ENCODE assay signal across 7 cellular contexts in genomic region chr1:202084791-202085681, GRCh38. TPM values are rescaled to one million over a fixed set of nuclear protein-coding genes. Genes with fewer than 3 reads are reported as not detected.
DNase-seq lines count a peak whose midpoint lies in the region; ATAC-seq, FAIRE-seq and TF ChIP-seq lines count a peak whose summit lies in the region.

No MANE protein-coding gene starts in this region.

- no peak for FAIRE-seq in kidney (lab: Jason Lieb, UNC)

- TF ChIP-seq POLR2A in Peyer's patch (IDR thresholded peaks at IDR 0.05) = no peak
- no peak for TF ChIP-seq POLR2A in testis (IDR thresholded peaks at IDR 0.05)

- TF ChIP-seq CTCF in Peyer's patch (IDR thresholded peaks at IDR 0.05) (no peak), kidney (IDR thresholded peaks at IDR 0.05; ENCODE audit: borderline replicate concordance, extremely low read depth, insufficient read depth) (no peak), testis (IDR thresholded peaks at IDR 0.05) (no peak), GM13977 (IDR thresholded peaks at IDR 0.05; ENCODE audit: extremely low read depth, insufficient read depth, missing control alignments) (no peak)

- DNase-seq in NCI-H1092 treated with DMSO at 0.1 percent for 48 hours (lab: John Stamatoyannopoulos, UW) = peak; percentile 83
- peak in 2 of 3 donors; percentile 84 to 85 for DNase-seq in Peyer's patch
- peak; percentile 83 for DNase-seq in kidney
- DNase-seq in testis = peak; percentile 28
- DNase-seq in KBM-7 = no peak
- DNase-seq in GM13977 (ENCODE audit: low spot score) = no peak

- H3K4me1 ChIP-seq in Peyer's patch = peaks cover 0 to 27% (median 7%) of the 10 kb centered on the region in 4 donors
- H3K4me1 ChIP-seq in kidney (ENCODE audit: control insufficient read depth in 1 of 2, insufficient read depth in 1 of 2, low read depth in 1 of 2, low read length in 2 of 2) = peaks cover 10 to 12% of the 10 kb centered on the region in 2 donors
- peaks cover 5% of the 10 kb centered on the region for H3K4me1 ChIP-seq in testis

- H3K9me3 ChIP-seq in Peyer's patch (no peaks in the 10 kb centered on the region), kidney (ENCODE audit: control insufficient read depth in 1 of 2, low read length in 2 of 2) (no peaks in the 10 kb centered on the region), testis (no peaks in the 10 kb centered on the region)

- H3K9ac ChIP-seq in kidney (ENCODE audit: low read length in 2 of 2) = no peak overlapping the region

- no peak overlapping the region for H3K4me3 ChIP-seq in Peyer's patch
- H3K4me3 ChIP-seq in kidney (ENCODE audit: low read length in 2 of 2) = no peak overlapping the region
- H3K4me3 ChIP-seq in testis = no peak overlapping the region

- WGBS in testis, 2 donors = 60 to 80% methylated on average over 14 to 16 of the region's 16 CpGs

- intact Hi-C loops in kidney (cut with DNase I) = no loop called here
- intact Hi-C loops in testis (cut with DNase I; ENCODE audit: low total_unique reads) = no loop called here

- ATAC-seq in GM21390 (IDR thresholded peaks at IDR 0.05; ENCODE audit: unreplicated experiment) = no peak

- H3K27me3 ChIP-seq in Peyer's patch (no peaks in the 10 kb centered on the region), testis (no peaks in the 10 kb centered on the region)

- H3K27ac ChIP-seq in Peyer's patch = peak overlapping the region in 3 of 4 donors; percentile 74 to 89 (median 88)
- H3K27ac ChIP-seq in kidney (ENCODE audit: low read depth in 2 of 2, low read length in 2 of 2) = no peak overlapping the region
- H3K27ac ChIP-seq in testis = no peak overlapping the region

- in situ Hi-C loops in KBM-7 (cut with MboI; ENCODE audit: low pct_unique_long_range_greater_than_20kb, low sequenced_read_pairs) = no loop called here
- in situ Hi-C loops in GM13977 (cut with MboI; ENCODE audit: low pct_unique_long_range_greater_than_20kb, low sequenced_read_pairs, unreplicated experiment) = no loop called here

- H3K36me3 ChIP-seq in Peyer's patch = no peaks in the 10 kb centered on the region
- H3K36me3 ChIP-seq in kidney (ENCODE audit: control insufficient read depth in 1 of 2, insufficient read depth in 2 of 2, low read length in 2 of 2) = no peaks in the 10 kb centered on the region
- no peaks in the 10 kb centered on the region for H3K36me3 ChIP-seq in testis (ENCODE audit: low read depth, missing control alignments)

RNA-seq across cellular contexts. Expression of gene GPR37L1, which starts 37.7 kb away (rescaled TPM):
- total RNA-seq in Peyer's patch (under 1 TPM in 3 of 4 donors, not detected in 1; 0.18 to 0.95 (median 0.27) TPM), kidney (0.13 TPM), testis (1 to 10 TPM in 1 of 2 donors, under 1 TPM in 1; 0.56 to 1.6 TPM)
- polyA plus RNA-seq in kidney (ENCODE audit: insufficient read depth, low read depth, low replicate concordance) (not detected), testis (ENCODE audit: insufficient read depth, low read depth, low replicate concordance) (0.42 TPM)

RNA-seq across cellular contexts. Expression of gene ARL8A, which starts 59.5 kb away (rescaled TPM):
- total RNA-seq in Peyer's patch (10 to 100 TPM; 25.7 to 37.1 (median 36.0) TPM), kidney (72.2 TPM), testis (10 to 100 TPM; 63.9 to 80.8 TPM)
- polyA plus RNA-seq in kidney (ENCODE audit: insufficient read depth, low read depth, low replicate concordance) (60.8 TPM), testis (ENCODE audit: insufficient read depth, low read depth, low replicate concordance) (46.9 TPM)

Comparison
In these comparisons a context has a peak if more than half of its experiments do, and no peak if none do; other contexts are left out.
1. DNase-seq: peak in NCI-H1092 treated with DMSO at 0.1 percent for 48 hours (single experiment), Peyer's patch (2 of 3), kidney (single experiment) and testis (single experiment); none in KBM-7 (single experiment) and GM13977 (single experiment).
2. H3K27ac ChIP-seq: peak in Peyer's patch (3 of 4); none in kidney (0 of 2) and testis (0 of 2).